ENCODE assay signal across 17 cellular contexts in genomic region chr6:102402635-102403329, GRCh38.
DNase-seq lines count a peak whose midpoint lies in the region; ATAC-seq and TF ChIP-seq lines count a peak whose summit lies in the region.
"Had no signal": no experiment of that assay in that cellular context is flagged by ENCODE, and none has a peak within 500 bp of the region (broad histone marks: within the 10 kb centered on the region; RNA-seq: fewer than 3 reads in every experiment).

No MANE protein-coding gene starts in this region.

- H3K9me3 ChIP-seq in SJCRH30 (replicated peaks): no peaks in the 10 kb centered on the region

- H3K27ac ChIP-seq in GM23338 (ENCODE audit: low read depth) (no peak overlapping the region), SJCRH30 (no peak overlapping the region)
- H3K27ac ChIP-seq: C4-2B, SK-N-MC had no signal

- H3K9me2 ChIP-seq in GM23338 (ENCODE audit: insufficient read depth): no peaks in the 10 kb centered on the region

- no peaks in the 10 kb centered on the region for H3K27me3 ChIP-seq in GM23338 (ENCODE audit: insufficient read depth)
- no peaks in the 10 kb centered on the region for H3K27me3 ChIP-seq in SJCRH30

- no peak overlapping the region for H3K4me3 Mint-ChIP-seq in GM23338
- H3K4me3 Mint-ChIP-seq in activated naive CD4-positive, alpha-beta T cell treated with anti-CD3 and anti-CD28 coated beads, Interleukin-2, amount 10 ng/mL, durations not matched to agents 7 days and 5 days: no peak overlapping the region
- H3K4me3 Mint-ChIP-seq: HFFc6 had no signal

- no peak for TF ChIP-seq CTCF in GM23338 (conservative IDR thresholded peaks at IDR 0.05; ENCODE audit: low read depth in 2 of 2)

- no peak overlapping the region for H3K27ac Mint-ChIP-seq in GM23338
- no peak overlapping the region for H3K27ac Mint-ChIP-seq in activated naive CD4-positive, alpha-beta T cell treated with anti-CD3 and anti-CD28 coated beads, Interleukin-2, amount 10 ng/mL, durations not matched to agents 7 days and 5 days
- no peak overlapping the region for H3K27ac Mint-ChIP-seq in activated naive CD4-positive, alpha-beta T cell treated with anti-CD3 and anti-CD28 coated beads, Interleukin-2, amount 50 U/mL, for 72 hours
- H3K27ac Mint-ChIP-seq: HFFc6 had no signal

- peaks cover 3% of the 10 kb centered on the region; the same call in 1 of the 3 replicates for H3K9me3 Mint-ChIP-seq in GM23338
- peaks cover 10% of the 10 kb centered on the region for H3K9me3 Mint-ChIP-seq in activated naive CD4-positive, alpha-beta T cell treated with anti-CD3 and anti-CD28 coated beads, Interleukin-2, amount 10 ng/mL, durations not matched to agents 7 days and 5 days
- peaks cover 15 to 17% of the 10 kb centered on the region in 2 donors for H3K9me3 Mint-ChIP-seq in activated naive CD4-positive, alpha-beta T cell treated with anti-CD3 and anti-CD28 coated beads, Interleukin-2, amount 50 U/mL, for 72 hours

- H3F3A ChIP-seq in GM23338 (replicated peaks; ENCODE audit: low read depth): no peaks in the 10 kb centered on the region

- no peaks in the 10 kb centered on the region for H3K27me3 Mint-ChIP-seq in GM23338 (ENCODE audit: insufficient read depth, low read depth, poor library complexity)
- H3K27me3 Mint-ChIP-seq in activated naive CD4-positive, alpha-beta T cell treated with anti-CD3 and anti-CD28 coated beads, Interleukin-2, amount 10 ng/mL, durations not matched to agents 7 days and 5 days: no peaks in the 10 kb centered on the region

- no peak overlapping the region for H3K4me2 ChIP-seq in GM23338

- H3K36me3 ChIP-seq in GM23338 (ENCODE audit: insufficient read depth) (no peaks in the 10 kb centered on the region), SJCRH30 (no peaks in the 10 kb centered on the region)

- H3K79me2 ChIP-seq in GM23338 (replicated peaks; ENCODE audit: insufficient read depth): no peaks in the 10 kb centered on the region

- H4K20me1 ChIP-seq in GM23338 (replicated peaks; ENCODE audit: insufficient read depth): no peaks in the 10 kb centered on the region

- ATAC-seq in GM18868 (IDR thresholded peaks at IDR 0.05; ENCODE audit: unreplicated experiment) (peak; percentile 59), GM23338 (no peak)
- ATAC-seq in activated naive CD4-positive, alpha-beta T cell treated with anti-CD3 and anti-CD28 coated beads, Interleukin-2, amount 50 U/mL, for 72 hours: no peak

- H3K4me3 ChIP-seq in GM23338: no peak overlapping the region
- H3K4me3 ChIP-seq in SJCRH30: no peak overlapping the region
- H3K4me3 ChIP-seq: SK-N-MC had no signal

- CTCF ChIA-PET in activated naive CD4-positive, alpha-beta T cell treated with anti-CD3 and anti-CD28 coated beads, Interleukin-2, amount 10 ng/mL, durations not matched to agents 7 days and 5 days (lab: Charles Lee): no interaction called here

- DNase-seq in GM23338 (ENCODE audit: low spot score) (no peak), NCI-H1694 (lab: John Stamatoyannopoulos, UW) (peak; percentile 56), cerebellum (ENCODE audit: low spot score) (peak; percentile 4), SJCRH30 (no peak)
- DNase-seq in activated naive CD4-positive, alpha-beta T cell treated with anti-CD3 and anti-CD28 coated beads, Interleukin-2, amount 10 ng/mL, durations not matched to agents 7 days and 5 days: no peak
- DNase-seq in activated naive CD4-positive, alpha-beta T cell treated with anti-CD3 and anti-CD28 coated beads, Interleukin-2, amount 50 U/mL, for 72 hours (ENCODE audit: low spot score in 2 of 2): no peak
- DNase-seq: ACHN, DND-41, H7, HFFc6, NCI-H1105, NCI-H187, NCI-H526 treated with DMSO at 0.1 percent for 48 hours, Right ventricle myocardium superior had no signal

- H3K4me1 Mint-ChIP-seq in GM23338: peaks cover 14% of the 10 kb centered on the region
- H3K4me1 Mint-ChIP-seq in activated naive CD4-positive, alpha-beta T cell treated with anti-CD3 and anti-CD28 coated beads, Interleukin-2, amount 10 ng/mL, durations not matched to agents 7 days and 5 days: no peaks in the 10 kb centered on the region

- 0 out of 2 replicates have a peak overlapping the region, but pooled peaks have one; percentile 9 for H2AFZ ChIP-seq in GM23338

- H3K36me3 Mint-ChIP-seq in GM23338 (ENCODE audit: low read depth): peaks cover 2% of the 10 kb centered on the region; the same call in 1 of the 3 replicates
- no peaks in the 10 kb centered on the region for H3K36me3 Mint-ChIP-seq in activated naive CD4-positive, alpha-beta T cell treated with anti-CD3 and anti-CD28 coated beads, Interleukin-2, amount 10 ng/mL, durations not matched to agents 7 days and 5 days
- peaks cover 0 to 4% of the 10 kb centered on the region in 2 donors for H3K36me3 Mint-ChIP-seq in activated naive CD4-positive, alpha-beta T cell treated with anti-CD3 and anti-CD28 coated beads, Interleukin-2, amount 50 U/mL, for 72 hours

- H3K4me1 ChIP-seq in GM23338 (ENCODE audit: insufficient read depth) (peaks cover 22% of the 10 kb centered on the region), SJCRH30 (no peaks in the 10 kb centered on the region)

TF ChIP-seq in GM23338, 12 proteins besides CTCF, POLR2A, EP300 and RAD21:
- TF ChIP-seq EZH2 (IDR thresholded peaks at IDR 0.05; ENCODE audit: low read depth, unreplicated experiment) (no peak), ZNF114 (CRISPR knock-in tag; IDR thresholded peaks at IDR 0.05) (no peak), STAT1 (IDR thresholded peaks at IDR 0.05; ENCODE audit: unreplicated experiment) (no peak), ZNF462 (CRISPR knock-in tag; IDR thresholded peaks at IDR 0.05) (no peak), ETS1 (IDR thresholded peaks at IDR 0.05) (no peak), NANOG (IDR thresholded peaks at IDR 0.05; ENCODE audit: borderline replicate concordance) (no peak)

Comparison
In these comparisons a context has a peak if more than half of its experiments do, and no peak if none do; other contexts are left out.
1. DNase-seq: peak in NCI-H1694 (single experiment) and cerebellum (single experiment); none in GM23338 (single experiment), activated naive CD4-positive, alpha-beta T cell treated with anti-CD3 and anti-CD28 coated beads, Interleukin-2, amount 10 ng/mL, durations not matched to agents 7 days and 5 days (single experiment), activated naive CD4-positive, alpha-beta T cell treated with anti-CD3 and anti-CD28 coated beads, Interleukin-2, amount 50 U/mL, for 72 hours (0 of 2) and SJCRH30 (0 of 2).